ENCODE assay signal across 8 cellular contexts in genomic region chr7:137606061-137606674, GRCh38.
DNase-seq lines count a peak whose midpoint lies in the region; ATAC-seq, FAIRE-seq and TF ChIP-seq lines count a peak whose summit lies in the region.

No MANE protein-coding gene starts in this region.

- no peaks in the 10 kb centered on the region for H3K4me1 Mint-ChIP-seq in neural progenitor cell
- H3K4me1 Mint-ChIP-seq in effector memory CD8-positive, alpha-beta T cell (ENCODE audit: low read depth in 2 of 2) = no peaks in the 10 kb centered on the region

- H3K36me3 Mint-ChIP-seq in neural progenitor cell = no peaks in the 10 kb centered on the region
- H3K36me3 Mint-ChIP-seq in effector memory CD8-positive, alpha-beta T cell (ENCODE audit: insufficient read depth) = no peaks in the 10 kb centered on the region

- H3K9me3 Mint-ChIP-seq in neural progenitor cell = no peaks in the 10 kb centered on the region
- no peaks in the 10 kb centered on the region for H3K9me3 Mint-ChIP-seq in effector memory CD8-positive, alpha-beta T cell

- no peak overlapping the region for H2AFZ ChIP-seq in neural progenitor cell (replicated peaks)

- no peaks in the 10 kb centered on the region for H3K27me3 ChIP-seq in neural progenitor cell

- H4K20me1 ChIP-seq in neural progenitor cell (ENCODE audit: low read depth) = no peaks in the 10 kb centered on the region

- H3K9ac ChIP-seq in neural progenitor cell = no peak overlapping the region

- no peak for FAIRE-seq in HTR-8/SVneo (lab: Jason Lieb, UNC)

- TF ChIP-seq CTCF in neural progenitor cell (IDR thresholded peaks at IDR 0.05) = peak; percentile 73

- ATAC-seq in effector memory CD8-positive, alpha-beta T cell (replicated peaks) = no peak
- no peak for ATAC-seq in GM19463 (IDR thresholded peaks at IDR 0.05; ENCODE audit: unreplicated experiment)

- no peak overlapping the region for H3K27ac ChIP-seq in neural progenitor cell

- no peaks in the 10 kb centered on the region for H3F3A ChIP-seq in neural progenitor cell (ENCODE audit: low read depth)

- H3K9me3 ChIP-seq in neural progenitor cell (ENCODE audit: low read depth) = no peaks in the 10 kb centered on the region

- no peak overlapping the region for H3K4me2 ChIP-seq in neural progenitor cell

- H3K79me2 ChIP-seq in neural progenitor cell (ENCODE audit: low read depth) = no peaks in the 10 kb centered on the region

- H3K4me3 ChIP-seq in neural progenitor cell = no peak overlapping the region

- no peak overlapping the region for H3K27ac Mint-ChIP-seq in neural progenitor cell
- H3K27ac Mint-ChIP-seq in effector memory CD8-positive, alpha-beta T cell = no peak overlapping the region

- no peak overlapping the region for H3K4me3 Mint-ChIP-seq in neural progenitor cell
- H3K4me3 Mint-ChIP-seq in effector memory CD8-positive, alpha-beta T cell = no peak overlapping the region

- H3K27me3 Mint-ChIP-seq in neural progenitor cell (ENCODE audit: insufficient read depth, low read depth) = no peaks in the 10 kb centered on the region
- H3K27me3 Mint-ChIP-seq in effector memory CD8-positive, alpha-beta T cell = peaks cover 13 to 17% of the 10 kb centered on the region in 2 donors

- DNase-seq in NCI-H82 (lab: John Stamatoyannopoulos, UW) (peak; percentile 73), NCI-H82 treated with DMSO at 0.1 percent for 48 hours (lab: John Stamatoyannopoulos, UW; ENCODE audit: unreplicated experiment) (no peak), NCI-H2107 treated with DMSO at 0.1 percent for 48 hours (lab: John Stamatoyannopoulos, UW; ENCODE audit: unreplicated experiment) (peak; percentile 24), cerebellum (ENCODE audit: low spot score) (peak; percentile 20), neural progenitor cell (ENCODE audit: low spot score) (peak; percentile 65), HTR-8/SVneo (ENCODE audit: insufficient read length, low spot score) (no peak)
- DNase-seq in effector memory CD8-positive, alpha-beta T cell = no peak

- no peaks in the 10 kb centered on the region for H3K36me3 ChIP-seq in neural progenitor cell

- H3K4me1 ChIP-seq in neural progenitor cell = peaks cover 6% of the 10 kb centered on the region

Comparison
In these comparisons a context has a peak if more than half of its experiments do, and no peak if none do; other contexts are left out.
1. DNase-seq: peak in NCI-H82 (single experiment), NCI-H2107 treated with DMSO at 0.1 percent for 48 hours (single experiment), cerebellum (single experiment) and neural progenitor cell (single experiment); none in NCI-H82 treated with DMSO at 0.1 percent for 48 hours (single experiment), effector memory CD8-positive, alpha-beta T cell (0 of 3) and HTR-8/SVneo (single experiment).